Comparison of ENCODE assay signal across 21 cellular contexts in genomic region chr10:45427956-45428338, GRCh38. TPM values are rescaled to one million over a fixed set of nuclear protein-coding genes. Genes with fewer than 3 reads are reported as not detected.
DNase-seq lines count a peak whose midpoint lies in the region; ATAC-seq and TF ChIP-seq lines count a peak whose summit lies in the region.
"Had no signal": no experiment of that assay in that cellular context is flagged by ENCODE, and none has a peak within 500 bp of the region (broad histone marks: within the 10 kb centered on the region; RNA-seq: fewer than 3 reads in every experiment).

No MANE protein-coding gene starts in this region.

- no peak overlapping the region for H2AK9ac ChIP-seq in IMR-90 (replicated peaks; ENCODE audit: low read depth, low read length, poor library complexity)

- H2BK5ac ChIP-seq in IMR-90 (ENCODE audit: low read depth, low read length, poor library complexity, severe bottlenecking) = no peak overlapping the region

- H2AK5ac ChIP-seq in IMR-90 (ENCODE audit: low read depth, low read length) = no peak overlapping the region

- H3K27me3 ChIP-seq in IMR-90 (ENCODE audit: control insufficient read depth, insufficient read depth, low read length) (peaks cover 57% of the 10 kb centered on the region), left ventricle myocardium inferior (ENCODE audit: low read depth) (peaks cover 36% of the 10 kb centered on the region)
- H3K27me3 ChIP-seq: MG63 had no signal

- H4K8ac ChIP-seq in IMR-90 (ENCODE audit: low read depth in 2 of 2, low read length in 2 of 2) = no peak overlapping the region

- intact Hi-C loops in Right ventricle myocardium inferior (cut with DNase I) (no loop called here), cardiac septum (cut with DNase I) (no loop called here), IMR-90 (cut with micrococcal nuclease) (no loop called here), left ventricle myocardium inferior (cut with micrococcal nuclease) (no loop called here), sciatic nerve (cut with DNase I) (no loop called here)

- ATAC-seq in Right ventricle myocardium inferior (peak; percentile 7), IMR-90 (ENCODE audit: low read depth) (no peak), sciatic nerve (no peak)
- ATAC-seq: Panc1 had no signal

- H3K4me2 ChIP-seq in IMR-90 (ENCODE audit: low read depth, low read length) = no peak overlapping the region

- no peaks in the 10 kb centered on the region for H4K20me1 ChIP-seq in IMR-90 (ENCODE audit: insufficient read depth, low read length)

- H3K79me1 ChIP-seq in IMR-90 (ENCODE audit: low read depth in 1 of 2, low read length in 2 of 2) = no peaks in the 10 kb centered on the region

- in situ Hi-C loops in IMR-90 (cut with MboI; ENCODE audit: low sequenced_read_pairs) = no loop called here

- no peak overlapping the region for H3K4ac ChIP-seq in IMR-90 (ENCODE audit: low read depth, low read length)

- H3K4me1 ChIP-seq in IMR-90 (ENCODE audit: control insufficient read depth, insufficient read depth, low read length) = no peaks in the 10 kb centered on the region
- H3K4me1 ChIP-seq in left ventricle myocardium inferior = peaks cover 14% of the 10 kb centered on the region
- H3K4me1 ChIP-seq: HAP-1 had no signal

- H4K5ac ChIP-seq in IMR-90 (ENCODE audit: low read depth, low read length) = no peak overlapping the region

- H2BK120ac ChIP-seq in IMR-90 (ENCODE audit: low read depth, low read length) = no peak overlapping the region

- WGBS in IMR-90 (ENCODE audit: extremely low coverage in 2 of 2, insufficient read length in 1 of 2), 2 experiments = 11% methylated on average over 3 of the region's 14 CpGs; no CpG with 5 or more reads in 1 of the 2 experiments

- H3K14ac ChIP-seq in IMR-90 (replicated peaks; ENCODE audit: low read depth, low read length) = no peak overlapping the region

- no peak for TF ChIP-seq CTCF in IMR-90 (conservative IDR thresholded peaks at IDR 0.05; ENCODE audit: low read depth, low read length)
- TF ChIP-seq CTCF in left ventricle myocardium inferior (IDR thresholded peaks at IDR 0.05; ENCODE audit: borderline replicate concordance) = no peak
- no peak for TF ChIP-seq CTCF in GM10248 (IDR thresholded peaks at IDR 0.05; ENCODE audit: control extremely low read depth, extremely low read depth, low read depth, missing control alignments)

- DNase-seq in Right ventricle myocardium inferior (ENCODE audit: missing footprints) (no peak), cardiac septum (ENCODE audit: low spot score) (no peak), IMR-90 (no peak), left ventricle myocardium inferior (no peak), sciatic nerve (ENCODE audit: low spot score) (peak; percentile 51), GM10248 (ENCODE audit: extremely low spot score) (no peak), kidney tubule cell (ENCODE audit: low spot score) (no peak), T-helper 1 cell (no peak)
- DNase-seq: DMS 273 treated with DMSO at 0.1 percent for 48 hours, DND-41, Kasumi-1, MG63, NCI-H1092 treated with DMSO at 0.1 percent for 48 hours, NCI-H146, NCI-H2081, NCI-H2171 treated with DMSO at 0.1 percent for 48 hours, NCI-H446, NCI-H69 had no signal

- no peaks in the 10 kb centered on the region for H3K9me1 ChIP-seq in IMR-90 (ENCODE audit: insufficient read depth, low read length)

- H3K23ac ChIP-seq in IMR-90 (ENCODE audit: low read depth, low read length) = no peak overlapping the region

- H3K4me3 ChIP-seq in IMR-90 (ENCODE audit: insufficient read depth, low read depth, low read length) = no peak overlapping the region
- H3K4me3 ChIP-seq in left ventricle myocardium inferior = peak overlapping the region; percentile 54
- H3K4me3 ChIP-seq: HAP-1, MG63 had no signal

- TF ChIP-seq POLR2A in IMR-90 (IDR thresholded peaks at IDR 0.05; ENCODE audit: low read depth, low read length) = no peak

- H2AFZ ChIP-seq in IMR-90 (replicated peaks; ENCODE audit: low read length, poor library complexity) = peak overlapping the region; percentile 21

- CTCF ChIA-PET in IMR-90 (lab: Yijun Ruan, JAX) (no interaction called here), GM10248 (lab: Yijun Ruan, JAX) (interaction anchor here (1.2 to 1.9 kb wide), 3 partner anchors 25 to 36 kb away, joined by 4 read pairs; no protein-coding TSS in a partner anchor)

- H3K36me3 ChIP-seq in IMR-90 (ENCODE audit: control insufficient read depth, insufficient read depth, low read length) = no peaks in the 10 kb centered on the region
- H3K36me3 ChIP-seq in left ventricle myocardium inferior = no peaks in the 10 kb centered on the region
- H3K36me3 ChIP-seq: HAP-1, MG63 had no signal

- no peak for TF ChIP-seq RAD21 in IMR-90 (IDR thresholded peaks at IDR 0.05; ENCODE audit: low read length)

- no peak overlapping the region for H2BK20ac ChIP-seq in IMR-90 (ENCODE audit: low read depth, low read length)

- H4K91ac ChIP-seq in IMR-90 (ENCODE audit: insufficient read depth, low read depth, low read length) = no peak overlapping the region

- H3K9me3 ChIP-seq in IMR-90 (ENCODE audit: control insufficient read depth, insufficient read depth, low read length) = no peaks in the 10 kb centered on the region
- no peaks in the 10 kb centered on the region for H3K9me3 ChIP-seq in left ventricle myocardium inferior (replicated peaks)
- H3K9me3 ChIP-seq: HAP-1, MG63 had no signal

- no peak overlapping the region for H3K56ac ChIP-seq in IMR-90 (ENCODE audit: extremely low read depth, insufficient read depth, low read length)

- dilution Hi-C loops in IMR-90 (cut with HindIII; ENCODE audit: low sequenced_read_pairs, unreplicated experiment) = no loop called here

- H3K27ac ChIP-seq in IMR-90 (ENCODE audit: insufficient read depth, low read length) (no peak overlapping the region), left ventricle myocardium inferior (replicated peaks) (no peak overlapping the region)

- H3K18ac ChIP-seq in IMR-90 (ENCODE audit: low read depth, low read length) = no peak overlapping the region

- POLR2A ChIA-PET in IMR-90 (lab: Charles Lee; ENCODE audit: unreplicated experiment) (no interaction called here), GM10248 (lab: Yijun Ruan, JAX) (no interaction called here)

- H3K9ac ChIP-seq in IMR-90 (ENCODE audit: low read depth, low read length) = no peak overlapping the region

- H2BK15ac ChIP-seq in IMR-90 (ENCODE audit: low read depth, low read length) = no peak overlapping the region

- no TSS peak for BruUV-seq in IMR-90 (replicated peaks; lab: Mats Ljungman, UMichigan)

TF ChIP-seq in IMR-90, 13 proteins besides CTCF, POLR2A, EP300 and RAD21:
- no peak for TF ChIP-seq RFX5 (IDR thresholded peaks at IDR 0.05; ENCODE audit: low read depth, low read length)
- TF ChIP-seq RCOR1 (IDR thresholded peaks at IDR 0.05; ENCODE audit: insufficient replicate concordance, low read length) = no peak
- TF ChIP-seq, protein P1, sequence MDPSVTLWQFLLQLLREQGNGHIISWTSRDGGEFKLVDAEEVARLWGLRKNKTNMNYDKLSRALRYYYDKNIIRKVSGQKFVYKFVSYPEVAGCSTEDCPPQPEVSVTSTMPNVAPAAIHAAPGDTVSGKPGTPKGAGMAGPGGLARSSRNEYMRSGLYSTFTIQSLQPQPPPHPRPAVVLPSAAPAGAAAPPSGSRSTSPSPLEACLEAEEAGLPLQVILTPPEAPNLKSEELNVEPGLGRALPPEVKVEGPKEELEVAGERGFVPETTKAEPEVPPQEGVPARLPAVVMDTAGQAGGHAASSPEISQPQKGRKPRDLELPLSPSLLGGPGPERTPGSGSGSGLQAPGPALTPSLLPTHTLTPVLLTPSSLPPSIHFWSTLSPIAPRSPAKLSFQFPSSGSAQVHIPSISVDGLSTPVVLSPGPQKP (IDR thresholded peaks at IDR 0.05; ENCODE audit: borderline replicate concordance, low read depth, low read length) = no peak
- no peak for TF ChIP-seq MAZ (IDR thresholded peaks at IDR 0.05; ENCODE audit: borderline replicate concordance, low read depth, low read length)
- no peak for TF ChIP-seq BHLHE40 (IDR thresholded peaks at IDR 0.05; ENCODE audit: low read depth, low read length)
- no peak for TF ChIP-seq CHD1 (IDR thresholded peaks at IDR 0.05; ENCODE audit: low read depth, low read length)
- TF ChIP-seq SMC3 (IDR thresholded peaks at IDR 0.05; ENCODE audit: low read depth, low read length) = no peak
- TF ChIP-seq CEBPB (IDR thresholded peaks at IDR 0.05; ENCODE audit: low read depth, low read length) = no peak
- TF ChIP-seq MXI1 (IDR thresholded peaks at IDR 0.05; ENCODE audit: borderline replicate concordance, low read depth, low read length) = no peak
- TF ChIP-seq USF2 (IDR thresholded peaks at IDR 0.05; ENCODE audit: low read depth, low read length) = no peak
- TF ChIP-seq NFE2L2 (IDR thresholded peaks at IDR 0.05; ENCODE audit: low read depth, low read length) = no peak
- TF ChIP-seq MAFK (IDR thresholded peaks at IDR 0.05; ENCODE audit: low read depth, low read length) = no peak
- no peak for TF ChIP-seq FOS (IDR thresholded peaks at IDR 0.05; ENCODE audit: low read depth, low read length)

RNA-seq across cellular contexts. Expression of gene ALOX5, which starts 53.9 kb away (rescaled TPM):
- total RNA-seq in Right ventricle myocardium inferior = 7.3 TPM
- total RNA-seq in cardiac septum = 4.9 TPM
- not detected in 2 replicates for total RNA-seq in IMR-90 (2012; rRNA removed)
- not detected in 2 replicates for polyA plus RNA-seq in IMR-90 (2012; rRNA removed)
- not detected in 2 replicates for polyA plus RNA-seq in IMR-90 (2012; cell fraction: cytosol; rRNA removed)
- not detected in 2 replicates for polyA plus RNA-seq in IMR-90 (2012; cell fraction: nucleus; rRNA removed; ENCODE audit: low replicate concordance)
- total RNA-seq in left ventricle myocardium inferior = 3.2 TPM
- 33.7 TPM for total RNA-seq in sciatic nerve
- total RNA-seq: G401 had no signal
